13 cellular contexts compared by ENCODE assay signal in the genomic region with DNA sequence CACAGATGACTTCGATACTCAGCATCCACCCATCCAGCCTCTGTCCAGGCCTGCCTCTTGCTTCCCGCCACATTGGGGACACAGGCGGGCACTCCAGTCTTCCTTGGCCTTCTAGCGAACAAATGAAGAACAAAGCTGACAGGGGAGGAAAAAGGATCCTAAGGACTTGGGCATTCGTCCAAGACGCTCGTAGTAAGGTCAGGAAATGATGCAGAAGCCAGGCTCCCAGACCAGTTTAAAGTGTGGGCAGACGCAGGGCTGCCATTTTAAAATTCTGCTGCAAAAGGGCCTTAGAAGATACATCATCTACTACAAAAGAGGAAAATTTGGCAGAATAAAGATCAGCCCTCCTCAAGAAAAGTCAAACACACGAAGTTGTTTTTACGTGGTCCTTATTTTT. TPM values are rescaled to one million over a fixed set of nuclear protein-coding genes. Genes with fewer than 3 reads are reported as not detected.
DNase-seq lines count a peak whose midpoint lies in the region; ATAC-seq and TF ChIP-seq lines count a peak whose summit lies in the region.
"Had no signal": no experiment of that assay in that cellular context is flagged by ENCODE, and none has a peak within 500 bp of the region (broad histone marks: within the 10 kb centered on the region; RNA-seq: fewer than 3 reads in every experiment).

No MANE protein-coding gene starts in this region.

- H3K4me3 ChIP-seq in SK-N-SH (ENCODE audit: low read depth in 2 of 2, low read length in 1 of 2) (no peak overlapping the region), fibroblast of villous mesenchyme (ENCODE audit: low read depth, low read length) (no peak overlapping the region)
- H3K4me3 ChIP-seq: right lobe of liver had no signal

- no peaks in the 10 kb centered on the region for H3K9me2 ChIP-seq in SK-N-SH

- no peak for TF ChIP-seq RAD21 in SK-N-SH (IDR thresholded peaks at IDR 0.05; ENCODE audit: low read length)

- peaks cover under 1% of the 10 kb centered on the region; the same call in 1 of the 2 replicates for H3K79me2 ChIP-seq in SK-N-SH (ENCODE audit: insufficient read depth)

- peaks cover 3% of the 10 kb centered on the region for H3F3A ChIP-seq in SK-N-SH (replicated peaks; ENCODE audit: insufficient read depth)

- CTCF ChIA-PET in SK-N-SH (lab: Yijun Ruan, JAX), result interaction anchor here (0.7 to 7.7 kb wide), 3 partner anchors 19 to 65 kb away, joined by 3 to 47 read pairs (median 4); no protein-coding TSS in a partner anchor

- no peaks in the 10 kb centered on the region for H3K27me3 ChIP-seq in SK-N-SH (ENCODE audit: insufficient read depth)
- H3K27me3 ChIP-seq: right lobe of liver had no signal

- H3K9me3 ChIP-seq in SK-N-SH, result no peaks in the 10 kb centered on the region
- H3K9me3 ChIP-seq: right lobe of liver had no signal

- peaks cover 14 to 37% of the 10 kb centered on the region in 2 experiments; a peak in 3 of 4 replicates for H3K4me1 ChIP-seq in SK-N-SH (ENCODE audit: control insufficient read depth in 1 of 2, insufficient read depth in 2 of 2, low read depth in 1 of 2, low read length in 1 of 2)
- H3K4me1 ChIP-seq: right lobe of liver had no signal

- no peak for TF ChIP-seq CTCF in SK-N-SH (IDR thresholded peaks at IDR 0.05)
- no peak for TF ChIP-seq CTCF in fibroblast of villous mesenchyme (IDR thresholded peaks at IDR 0.05; ENCODE audit: insufficient read depth, low read depth, low read length)

- DNase-seq in DMS79 treated with DMSO at 0.1 percent for 48 hours (lab: John Stamatoyannopoulos, UW) (peak; percentile 70), SK-N-SH (no peak), fibroblast of villous mesenchyme (ENCODE audit: low read depth) (peak; percentile 62), pulmonary artery endothelial cell (ENCODE audit: low read depth, low spot score) (peak; percentile 60), HuH-7 (ENCODE audit: low spot score) (no peak)
- DNase-seq: activated T-cell treated with anti-CD3 and anti-CD28 coated beads for 4 hours, NCI-H1417, right lobe of liver had no signal

- POLR2A ChIA-PET in SK-N-SH (lab: Yijun Ruan, JAX), result no interaction called here

- H2AFZ ChIP-seq in SK-N-SH (ENCODE audit: low read depth), result no peak overlapping the region

- 0 out of 2 replicates have a peak overlapping the region, but pooled peaks have one; percentile 14 for H3K9ac ChIP-seq in SK-N-SH

- H4K20me1 ChIP-seq in SK-N-SH (ENCODE audit: insufficient read depth), result no peaks in the 10 kb centered on the region

- TF ChIP-seq EP300 in SK-N-SH (IDR thresholded peaks at IDR 0.05; ENCODE audit: borderline replicate concordance in 1 of 2, low read depth in 1 of 2, low read length in 1 of 2), result no peak

- H3K27ac ChIP-seq in SK-N-SH (ENCODE audit: low read depth in 2 of 2, low read length in 1 of 2), result peak overlapping the region; percentile 61 to 87
- H3K27ac ChIP-seq: C4-2B, HL-60, right lobe of liver had no signal

- ATAC-seq in HG02588 (IDR thresholded peaks at IDR 0.05; ENCODE audit: unreplicated experiment) (no peak), HG03135 (IDR thresholded peaks at IDR 0.05; ENCODE audit: unreplicated experiment) (no peak), HG03442 (IDR thresholded peaks at IDR 0.05; ENCODE audit: unreplicated experiment) (no peak)

- no peaks in the 10 kb centered on the region for H3K36me3 ChIP-seq in SK-N-SH (replicated peaks in 1 of 2; ENCODE audit: control insufficient read depth in 1 of 2, insufficient read depth in 2 of 2, low read length in 1 of 2)

- H3K4me2 ChIP-seq in SK-N-SH, result peak overlapping the region; percentile 67; the same call in 1 of the 2 replicates

- 67% methylated on average over 6 of the region's 10 CpGs for WGBS in SK-N-SH (ENCODE audit: low lambda C conversion rate)

TF ChIP-seq in SK-N-SH, 30 proteins besides CTCF, POLR2A, EP300 and RAD21 (continues in another document):
- TF ChIP-seq, protein P1, sequence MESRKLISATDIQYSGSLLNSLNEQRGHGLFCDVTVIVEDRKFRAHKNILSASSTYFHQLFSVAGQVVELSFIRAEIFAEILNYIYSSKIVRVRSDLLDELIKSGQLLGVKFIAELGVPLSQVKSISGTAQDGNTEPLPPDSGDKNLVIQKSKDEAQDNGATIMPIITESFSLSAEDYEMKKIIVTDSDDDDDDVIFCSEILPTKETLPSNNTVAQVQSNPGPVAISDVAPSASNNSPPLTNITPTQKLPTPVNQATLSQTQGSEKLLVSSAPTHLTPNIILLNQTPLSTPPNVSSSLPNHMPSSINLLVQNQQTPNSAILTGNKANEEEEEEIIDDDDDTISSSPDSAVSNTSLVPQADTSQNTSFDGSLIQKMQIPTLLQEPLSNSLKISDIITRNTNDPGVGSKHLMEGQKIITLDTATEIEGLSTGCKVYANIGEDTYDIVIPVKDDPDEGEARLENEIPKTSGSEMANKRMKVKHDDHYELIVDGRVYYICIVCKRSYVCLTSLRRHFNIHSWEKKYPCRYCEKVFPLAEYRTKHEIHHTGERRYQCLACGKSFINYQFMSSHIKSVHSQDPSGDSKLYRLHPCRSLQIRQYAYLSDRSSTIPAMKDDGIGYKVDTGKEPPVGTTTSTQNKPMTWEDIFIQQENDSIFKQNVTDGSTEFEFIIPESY (IDR thresholded peaks at IDR 0.05; ENCODE audit: borderline replicate concordance, low read depth), result no peak
- TF ChIP-seq NFIC (IDR thresholded peaks at IDR 0.05; ENCODE audit: borderline replicate concordance) (no peak), RFX5 (IDR thresholded peaks at IDR 0.05; ENCODE audit: low read length) (no peak), GABPA (IDR thresholded peaks at IDR 0.05; ENCODE audit: low read depth) (no peak), CHD2 (IDR thresholded peaks at IDR 0.05; ENCODE audit: low read length, partially characterized antibody) (no peak), TAF1 (IDR thresholded peaks at IDR 0.05; ENCODE audit: borderline replicate concordance, low read depth, low read length) (no peak), FOXM1 (IDR thresholded peaks at IDR 0.05; ENCODE audit: low read depth) (no peak), FOSL2 (IDR thresholded peaks at IDR 0.05; ENCODE audit: borderline replicate concordance, low read depth) (no peak), GATA2 (CRISPR knock-in tag; IDR thresholded peaks at IDR 0.05) (no peak), TEAD4 (IDR thresholded peaks at IDR 0.05; ENCODE audit: borderline replicate concordance, insufficient read depth) (no peak), SIN3A (IDR thresholded peaks at IDR 0.05; ENCODE audit: borderline replicate concordance, low read depth, low read length) (no peak)
- TF ChIP-seq, protein P2, sequence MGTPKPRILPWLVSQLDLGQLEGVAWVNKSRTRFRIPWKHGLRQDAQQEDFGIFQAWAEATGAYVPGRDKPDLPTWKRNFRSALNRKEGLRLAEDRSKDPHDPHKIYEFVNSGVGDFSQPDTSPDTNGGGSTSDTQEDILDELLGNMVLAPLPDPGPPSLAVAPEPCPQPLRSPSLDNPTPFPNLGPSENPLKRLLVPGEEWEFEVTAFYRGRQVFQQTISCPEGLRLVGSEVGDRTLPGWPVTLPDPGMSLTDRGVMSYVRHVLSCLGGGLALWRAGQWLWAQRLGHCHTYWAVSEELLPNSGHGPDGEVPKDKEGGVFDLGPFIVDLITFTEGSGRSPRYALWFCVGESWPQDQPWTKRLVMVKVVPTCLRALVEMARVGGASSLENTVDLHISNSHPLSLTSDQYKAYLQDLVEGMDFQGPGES (IDR thresholded peaks at IDR 0.05; ENCODE audit: low read depth, low read length), result no peak
- TF ChIP-seq, protein P3, sequence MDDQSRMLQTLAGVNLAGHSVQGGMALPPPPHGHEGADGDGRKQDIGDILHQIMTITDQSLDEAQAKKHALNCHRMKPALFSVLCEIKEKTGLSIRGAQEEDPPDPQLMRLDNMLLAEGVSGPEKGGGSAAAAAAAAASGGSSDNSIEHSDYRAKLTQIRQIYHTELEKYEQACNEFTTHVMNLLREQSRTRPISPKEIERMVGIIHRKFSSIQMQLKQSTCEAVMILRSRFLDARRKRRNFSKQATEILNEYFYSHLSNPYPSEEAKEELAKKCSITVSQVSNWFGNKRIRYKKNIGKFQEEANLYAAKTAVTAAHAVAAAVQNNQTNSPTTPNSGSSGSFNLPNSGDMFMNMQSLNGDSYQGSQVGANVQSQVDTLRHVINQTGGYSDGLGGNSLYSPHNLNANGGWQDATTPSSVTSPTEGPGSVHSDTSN (IDR thresholded peaks at IDR 0.05), result no peak
- TF ChIP-seq, protein P4, sequence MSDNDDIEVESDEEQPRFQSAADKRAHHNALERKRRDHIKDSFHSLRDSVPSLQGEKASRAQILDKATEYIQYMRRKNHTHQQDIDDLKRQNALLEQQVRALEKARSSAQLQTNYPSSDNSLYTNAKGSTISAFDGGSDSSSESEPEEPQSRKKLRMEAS (IDR thresholded peaks at IDR 0.05; ENCODE audit: low read depth), result no peak
- TF ChIP-seq, protein P5, sequence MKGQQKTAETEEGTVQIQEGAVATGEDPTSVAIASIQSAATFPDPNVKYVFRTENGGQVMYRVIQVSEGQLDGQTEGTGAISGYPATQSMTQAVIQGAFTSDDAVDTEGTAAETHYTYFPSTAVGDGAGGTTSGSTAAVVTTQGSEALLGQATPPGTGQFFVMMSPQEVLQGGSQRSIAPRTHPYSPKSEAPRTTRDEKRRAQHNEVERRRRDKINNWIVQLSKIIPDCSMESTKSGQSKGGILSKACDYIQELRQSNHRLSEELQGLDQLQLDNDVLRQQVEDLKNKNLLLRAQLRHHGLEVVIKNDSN (IDR thresholded peaks at IDR 0.05; ENCODE audit: borderline replicate concordance, low read depth), result no peak

RNA-seq across cellular contexts. Expression of a gene that starts 5.9 kb away (rescaled TPM):
- 15.1 and 17.6 TPM in 2 replicates for polyA plus RNA-seq in SK-N-SH (2012; rRNA removed)
- polyA plus RNA-seq in SK-N-SH (2012; cell fraction: cytosol; rRNA removed), result 10.3 and 13.3 TPM in 2 replicates
- 6.8 and 7.1 TPM in 2 replicates for polyA plus RNA-seq in SK-N-SH (2012; cell fraction: nucleus; rRNA removed)
- total RNA-seq in fibroblast of villous mesenchyme (10.3 and 11.2 TPM in 2 replicates), pulmonary artery endothelial cell (15.2 and 17.9 TPM in 2 replicates)

RNA-seq across cellular contexts. Expression of a gene that starts 32.2 kb away (rescaled TPM):
- 9.0 and 10.2 TPM in 2 replicates for polyA plus RNA-seq in SK-N-SH (2012; rRNA removed)
- 3.8 and 7.1 TPM in 2 replicates for polyA plus RNA-seq in SK-N-SH (2012; cell fraction: cytosol; rRNA removed)
- polyA plus RNA-seq in SK-N-SH (2012; cell fraction: nucleus; rRNA removed), result 13.5 and 20.8 TPM in 2 replicates
- total RNA-seq in fibroblast of villous mesenchyme, result 64.3 and 99.9 TPM in 2 replicates
- total RNA-seq in pulmonary artery endothelial cell, result 119 and 138 TPM in 2 replicates

RNA-seq across cellular contexts. Expression of a gene that starts 55.8 kb away (rescaled TPM):
- polyA plus RNA-seq in SK-N-SH (2012; rRNA removed), result 1.1 and 1.2 TPM in 2 replicates
- polyA plus RNA-seq in SK-N-SH (2012; cell fraction: cytosol; rRNA removed), result 0.72 and 1.3 TPM in 2 replicates
- polyA plus RNA-seq in SK-N-SH (2012; cell fraction: nucleus; rRNA removed), result 1.2 and 1.6 TPM in 2 replicates
- 0.64 and 0.86 TPM in 2 replicates for total RNA-seq in fibroblast of villous mesenchyme
- total RNA-seq in pulmonary artery endothelial cell, result 0.13 and 0.32 TPM in 2 replicates

Comparison
In these comparisons a context has a peak if more than half of its experiments do, and no peak if none do; other contexts are left out.
1. DNase-seq: peak in DMS79 treated with DMSO at 0.1 percent for 48 hours (single experiment), fibroblast of villous mesenchyme (single experiment) and pulmonary artery endothelial cell (single experiment); none in SK-N-SH (single experiment) and HuH-7 (single experiment).